In the genomic region with DNA sequence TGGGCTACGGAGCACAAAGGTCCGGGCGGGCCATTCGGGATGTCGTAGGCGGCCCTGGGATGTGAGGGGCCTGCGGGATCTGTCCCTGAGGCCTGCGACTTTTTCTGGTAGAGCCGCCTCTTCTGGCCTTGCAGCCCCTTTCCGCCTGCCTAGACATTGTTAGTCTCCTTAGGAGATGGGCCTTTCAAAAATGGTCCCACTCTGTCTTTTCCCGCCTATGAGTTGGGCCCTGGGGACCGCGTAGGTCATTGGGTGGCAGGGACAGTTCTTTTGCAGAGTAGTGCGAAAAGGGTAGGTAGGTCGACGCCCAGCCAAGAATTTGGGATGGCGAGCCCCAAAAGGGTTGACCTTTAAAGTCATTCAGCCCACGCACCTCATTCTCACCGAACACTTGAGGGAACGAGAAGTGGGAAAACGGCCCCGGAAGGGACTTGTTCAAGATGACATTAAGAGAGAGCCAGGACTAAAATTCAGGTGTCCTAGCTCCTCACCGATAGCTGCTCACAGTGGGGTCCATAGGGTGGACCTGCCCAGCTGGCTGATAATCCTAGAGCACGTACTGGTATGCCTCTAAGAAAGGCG, we compare ENCODE assay signal across 8 cellular contexts. TPM values are rescaled to one million over a fixed set of nuclear protein-coding genes. Genes with fewer than 3 reads are reported as not detected.
DNase-seq lines count a peak whose midpoint lies in the region; ATAC-seq, FAIRE-seq and TF ChIP-seq lines count a peak whose summit lies in the region.

No MANE protein-coding gene starts in this region.

- DNase-seq in heart left ventricle (no peak), cardiac septum (ENCODE audit: low spot score) (no peak), breast epithelium (ENCODE audit: low spot score in 2 of 2) (no peak), uterus (no peak), D721Med (ENCODE audit: insufficient read length, low spot score) (no peak), frontal cortex (ENCODE audit: low spot score in 2 of 2) (no peak)

- H3K27me3 ChIP-seq in heart left ventricle (no peaks in the 10 kb centered on the region), breast epithelium (no peaks in the 10 kb centered on the region), uterus (no peaks in the 10 kb centered on the region)

- no peak for TF ChIP-seq CTCF in heart left ventricle (IDR thresholded peaks at IDR 0.05)
- no peak for TF ChIP-seq CTCF in breast epithelium (IDR thresholded peaks at IDR 0.05)
- no peak for TF ChIP-seq CTCF in uterus (IDR thresholded peaks at IDR 0.05)
- no peak for TF ChIP-seq CTCF in D721Med (IDR thresholded peaks at IDR 0.05; ENCODE audit: insufficient read depth, missing control alignments)

- 32 to 46% (median 40%) methylated on average over 19 to 25 of the region's 25 CpGs for WGBS in heart left ventricle, 4 donors
- 35 to 39% methylated on average over 22 to 23 of the region's 25 CpGs for WGBS in mesodermal cell (ENCODE audit: insufficient coverage in 2 of 2), 2 experiments

- H3K9me3 ChIP-seq in heart left ventricle (no peaks in the 10 kb centered on the region), breast epithelium (no peaks in the 10 kb centered on the region), mesodermal cell (ENCODE audit: control insufficient read depth, low read length) (no peaks in the 10 kb centered on the region), uterus (no peaks in the 10 kb centered on the region)

- H3K4me3 ChIP-seq in heart left ventricle: peak overlapping the region; percentile 73 to 100 (median 96)
- peak overlapping the region; percentile 90 to 100 (median 99) for H3K4me3 ChIP-seq in breast epithelium
- peak overlapping the region; percentile 77 for H3K4me3 ChIP-seq in mesodermal cell (ENCODE audit: extremely low read depth, insufficient read depth, low read length, poor library complexity, severe bottlenecking)
- peak overlapping the region; percentile 82 to 85 for H3K4me3 ChIP-seq in uterus

- H3K4me1 ChIP-seq in heart left ventricle (peaks cover 0 to 28% (median 19%) of the 10 kb centered on the region in 12 donors), breast epithelium (peaks cover 0 to 2% of the 10 kb centered on the region in 2 donors), mesodermal cell (ENCODE audit: control insufficient read depth, insufficient read depth, low read length, poor library complexity, severe bottlenecking) (peaks cover 15% of the 10 kb centered on the region), uterus (peaks cover 0 to 7% of the 10 kb centered on the region in 2 donors)

- FAIRE-seq in D721Med (lab: Jason Lieb, UNC): no peak
- FAIRE-seq in frontal cortex (lab: Jason Lieb, UNC): no peak

- H3K36me3 ChIP-seq in heart left ventricle (peaks cover 0 to 39% (median 29%) of the 10 kb centered on the region in 9 donors), breast epithelium (no peaks in the 10 kb centered on the region), mesodermal cell (ENCODE audit: control insufficient read depth, insufficient read depth, low read length) (peaks cover 36% of the 10 kb centered on the region), uterus (no peaks in the 10 kb centered on the region)

- peak overlapping the region in 11 of 12 donors; percentile 81 to 93 (median 87) for H3K27ac ChIP-seq in heart left ventricle
- peak overlapping the region; percentile 91 to 93 for H3K27ac ChIP-seq in breast epithelium
- H3K27ac ChIP-seq in mesodermal cell (ENCODE audit: low read depth, low read length, severe bottlenecking): peak overlapping the region; percentile 94
- H3K27ac ChIP-seq in uterus: peak overlapping the region; percentile 78 to 86

- TF ChIP-seq POLR2A in heart left ventricle (IDR thresholded peaks at IDR 0.05) (no peak), breast epithelium (IDR thresholded peaks at IDR 0.05) (no peak), uterus (IDR thresholded peaks at IDR 0.05) (no peak)

- intact Hi-C loops in heart left ventricle (cut with DNase I): no loop called here
- intact Hi-C loops in cardiac septum (cut with DNase I): no loop called here
- intact Hi-C loops in breast epithelium (cut with DNase I; ENCODE audit: low total_unique reads): no loop called here
- intact Hi-C loops in uterus (cut with DNase I; ENCODE audit: low total_unique reads): no loop called here

- ATAC-seq in heart left ventricle (no peak), HG02938 (IDR thresholded peaks at IDR 0.05; ENCODE audit: unreplicated experiment) (no peak)

RNA-seq across cellular contexts. Expression of a gene that starts 0.8 kb away (rescaled TPM):
- total RNA-seq in heart left ventricle: 10 to 100 TPM; 47.4 to 73.1 (median 54.5) TPM
- polyA plus RNA-seq in heart left ventricle: 10 to 100 TPM; 46.7 to 83.1 TPM
- 48.1 TPM for total RNA-seq in cardiac septum
- 10 to 100 TPM; 50.9 to 81.4 (median 79.3) TPM for total RNA-seq in breast epithelium
- 131 TPM for polyA plus RNA-seq in mesodermal cell (2013, experiment 1 of 2)
- polyA plus RNA-seq in mesodermal cell (2013, experiment 2 of 2): 108 TPM
- total RNA-seq in uterus: 10 to 100 TPM; 29.5 to 54.6 (median 45.8) TPM
- 31.4 TPM for total RNA-seq in frontal cortex

RNA-seq across cellular contexts. Expression of a gene that starts 12.6 kb away (rescaled TPM):
- 1,000 to 10,000 TPM in 4 of 9 donors, 100 to 1,000 TPM in 5; 673 to 1,925 (median 988) TPM for total RNA-seq in heart left ventricle
- polyA plus RNA-seq in heart left ventricle: 1,000 to 10,000 TPM; 2,141 to 2,448 TPM
- total RNA-seq in cardiac septum: 877 TPM
- total RNA-seq in breast epithelium: 100 to 1,000 TPM; 257 to 326 (median 293) TPM
- 375 TPM for polyA plus RNA-seq in mesodermal cell (2013, experiment 1 of 2)
- 310 TPM for polyA plus RNA-seq in mesodermal cell (2013, experiment 2 of 2)
- total RNA-seq in uterus: 100 to 1,000 TPM in 3 of 4 donors, 10 to 100 TPM in 1; 41.0 to 359 (median 139) TPM
- 238 TPM for total RNA-seq in frontal cortex

RNA-seq across cellular contexts. Expression of a gene that starts 48.2 kb away (rescaled TPM):
- 10 to 100 TPM in 8 of 9 donors, 1 to 10 TPM in 1; 9.7 to 26.1 (median 18.8) TPM for total RNA-seq in heart left ventricle
- 10 to 100 TPM; 19.6 to 19.9 TPM for polyA plus RNA-seq in heart left ventricle
- 19.2 TPM for total RNA-seq in cardiac septum
- total RNA-seq in breast epithelium: 10 to 100 TPM in 2 of 3 donors, 1 to 10 TPM in 1; 5.9 to 27.4 (median 19.7) TPM
- 22.4 TPM for polyA plus RNA-seq in mesodermal cell (2013, experiment 1 of 2)
- polyA plus RNA-seq in mesodermal cell (2013, experiment 2 of 2): 18.8 TPM
- 10 to 100 TPM in 2 of 4 donors, 1 to 10 TPM in 2; 2.1 to 17.8 (median 9.2) TPM for total RNA-seq in uterus
- 11.4 TPM for total RNA-seq in frontal cortex

RNA-seq across cellular contexts. Expression of a gene that starts 48.7 kb away (rescaled TPM):
- total RNA-seq in heart left ventricle (1 to 10 TPM in 1 of 9 donors, under 1 TPM in 8; 0.20 to 1.4 (median 0.37) TPM), cardiac septum (1.2 TPM), breast epithelium (not detected), uterus (1 to 10 TPM in 2 of 4 donors, under 1 TPM in 1, not detected in 1; 0.26 to 7.3 (median 1.9) TPM), frontal cortex (4.5 TPM)
- under 1 TPM; 0.22 to 0.46 TPM for polyA plus RNA-seq in heart left ventricle
- 0.63 TPM for polyA plus RNA-seq in mesodermal cell (2013, experiment 1 of 2)
- 0.51 TPM for polyA plus RNA-seq in mesodermal cell (2013, experiment 2 of 2)
